In genomic region chr4:173013232-173013932, GRCh38 we compare ENCODE assay signal across 8 cellular contexts.
DNase-seq lines count a peak whose midpoint lies in the region; ATAC-seq and TF ChIP-seq lines count a peak whose summit lies in the region.

No MANE protein-coding gene starts in this region.

- H3K9me3 Mint-ChIP-seq in endodermal cell, result peaks cover 8% of the 10 kb centered on the region

- H3K27ac Mint-ChIP-seq in endodermal cell, result no peak overlapping the region

- H3K27me3 Mint-ChIP-seq in endodermal cell (ENCODE audit: insufficient read depth), result no peaks in the 10 kb centered on the region

- H3K36me3 ChIP-seq in endodermal cell (ENCODE audit: control insufficient read depth, insufficient read depth, low read length) (no peaks in the 10 kb centered on the region), thyroid gland (no peaks in the 10 kb centered on the region)

- intact Hi-C loops in thyroid gland (cut with DNase I), result no loop called here

- peaks cover 19% of the 10 kb centered on the region for H3K4me1 Mint-ChIP-seq in endodermal cell

- TF ChIP-seq CTCF in endodermal cell (conservative IDR thresholded peaks at IDR 0.05) (peak; percentile 80), thyroid gland (IDR thresholded peaks at IDR 0.05) (peak in 5 of 6 experiments; percentile 31 to 83 (median 58))

- H3K4me3 Mint-ChIP-seq in endodermal cell, result no peak overlapping the region

- ATAC-seq in GM21786 (IDR thresholded peaks at IDR 0.05; ENCODE audit: unreplicated experiment) (peak; percentile 52), GM21717 (IDR thresholded peaks at IDR 0.05; ENCODE audit: unreplicated experiment) (no peak)

- H3K9ac ChIP-seq in endodermal cell (ENCODE audit: extremely low read depth, low read length, poor library complexity, severe bottlenecking), result no peak overlapping the region

- H3K27ac ChIP-seq in endodermal cell (ENCODE audit: low read depth, low read length), result no peak overlapping the region
- H3K27ac ChIP-seq in thyroid gland, result no peak overlapping the region

- H3K9me3 ChIP-seq in endodermal cell (ENCODE audit: control insufficient read depth, low read length), result peaks cover 9% of the 10 kb centered on the region
- no peaks in the 10 kb centered on the region for H3K9me3 ChIP-seq in thyroid gland

- H3K36me3 Mint-ChIP-seq in endodermal cell (ENCODE audit: low read depth), result no peaks in the 10 kb centered on the region

- TF ChIP-seq POLR2A in thyroid gland (IDR thresholded peaks at IDR 0.05), result no peak

- H3K27me3 ChIP-seq in endodermal cell (ENCODE audit: control insufficient read depth, insufficient read depth, low read length, poor library complexity, severe bottlenecking), result no peaks in the 10 kb centered on the region
- H3K27me3 ChIP-seq in thyroid gland, result no peaks in the 10 kb centered on the region

- 14 to 29% methylated on average over 1 to 6 of the region's 6 CpGs for WGBS in endodermal cell (ENCODE audit: insufficient coverage in 1 of 2, insufficient read length in 1 of 2), 2 experiments
- 18% methylated on average over 6 of the region's 6 CpGs for WGBS in thyroid gland, 2 donors

- H3K4me1 ChIP-seq in endodermal cell (ENCODE audit: control insufficient read depth, insufficient read depth, low read length) (peaks cover 3% of the 10 kb centered on the region), thyroid gland (peaks cover 0 to 5% of the 10 kb centered on the region in 2 donors)

- H3K4me3 ChIP-seq in endodermal cell (ENCODE audit: low read length) (no peak overlapping the region), thyroid gland (replicated peaks in 1 of 3) (no peak overlapping the region)

- DNase-seq in D341Med (ENCODE audit: low spot score), result peak; percentile 63
- peak; percentile 38 for DNase-seq in NCI-H1436 (lab: John Stamatoyannopoulos, UW)
- peak; percentile 16 to 29 for DNase-seq in activated CD4-positive, alpha-beta T cell treated with anti-CD3 and anti-CD28 coated beads, Interleukin-2, amount 50 U/mL, for 24 hours (ENCODE audit: low read depth in 1 of 2, low spot score in 1 of 2)
- peak; percentile 88 for DNase-seq in endodermal cell
- peak; percentile 73 for DNase-seq in myocyte (ENCODE audit: low read depth)
- DNase-seq in thyroid gland, result peak; percentile 43 to 44

Comparison
In these comparisons a context has a peak if more than half of its experiments do, and no peak if none do; other contexts are left out.
1. DNase-seq: peak in every context shown above with its lines; median percentile 88 in endodermal cell; 73 in myocyte; 63 in D341Med; 44 in thyroid gland; 38 in NCI-H1436; 22 in activated CD4-positive, alpha-beta T cell treated with anti-CD3 and anti-CD28 coated beads, Interleukin-2, amount 50 U/mL, for 24 hours.